ENCODE assay signal across 19 cellular contexts in genomic region chr19:6063576-6063961, GRCh38. TPM values are rescaled to one million over a fixed set of nuclear protein-coding genes. Genes with fewer than 3 reads are reported as not detected.
DNase-seq lines count a peak whose midpoint lies in the region; ATAC-seq lines count a peak whose summit lies in the region.
"Had no signal": no experiment of that assay in that cellular context is flagged by ENCODE, and none has a peak within 500 bp of the region (broad histone marks: within the 10 kb centered on the region; RNA-seq: fewer than 3 reads in every experiment).

No MANE protein-coding gene starts in this region.

- no peaks in the 10 kb centered on the region for H3K9me2 ChIP-seq in GM23248 (ENCODE audit: insufficient read depth)

- H3K27ac ChIP-seq in skeletal muscle tissue (ENCODE audit: low read depth, low read length) (peak overlapping the region; percentile 79), GM23248 (no peak overlapping the region)
- H3K27ac ChIP-seq: HL-60 had no signal

- no peak overlapping the region for H2AFZ ChIP-seq in GM23248
- H2AFZ ChIP-seq: GM23338 had no signal

- H3K27me3 Mint-ChIP-seq in activated T-helper 1 cell treated with anti-CD3 and anti-CD28 coated beads, Interleukin-12 subunit alpha, Interleukin-12 subunit beta, Interleukin-2, Interleukin-4 antibody, amounts not matched to agents 30 ng/mL and 10 ng/mL and 1 ng/mL, durations not matched to agents 14 hours and 24 hours and 36 hours (ENCODE audit: insufficient read depth): no peaks in the 10 kb centered on the region
- peaks cover 13% of the 10 kb centered on the region for H3K27me3 Mint-ChIP-seq in activated T-cell treated with anti-CD3 and anti-CD28 coated beads, Interleukin-2, amount 50 U/mL, for 4 hours (ENCODE audit: low read depth)

- DNase-seq in CD1c-positive myeloid dendritic cell (ENCODE audit: extremely low spot score): peak; percentile 10
- no peak for DNase-seq in activated T-helper 1 cell treated with anti-CD3 and anti-CD28 coated beads, Interleukin-12 subunit alpha, Interleukin-12 subunit beta, Interleukin-2, Interleukin-4 antibody, amounts not matched to agents 30 ng/mL and 10 ng/mL and 1 ng/mL, durations not matched to agents 14 hours and 24 hours and 36 hours (ENCODE audit: low spot score)
- peak; percentile 43 for DNase-seq in left lobe of liver (ENCODE audit: low spot score)
- DNase-seq in activated T-cell treated with anti-CD3 and anti-CD28 coated beads, Interleukin-2, amount 50 U/mL, for 4 hours: no peak
- no peak for DNase-seq in effector CD8-positive, alpha-beta T cell (lab: John Stamatoyannopoulos, UW)
- DNase-seq in GM23248: no peak
- DNase-seq: activated CD4-positive, alpha-beta T cell treated with anti-CD3 and anti-CD28 coated beads for 48 hours; activated naive CD4-positive, alpha-beta T cell treated with anti-CD3 and anti-CD28 coated beads for 36 hours; CD4-positive, alpha-beta T cell; DMS79; NCI-H1092; NCI-H2107; NCI-H526; OCI-M1; stimulated activated CD4-positive, alpha-beta T cell treated with anti-CD3 and anti-CD28 coated beads, Interleukin-4, amount 100 ng/mL, for 4 hours had no signal

- H3K4me3 ChIP-seq in skeletal muscle tissue (ENCODE audit: low read length in 3 of 3): no peak overlapping the region
- H3K4me3 ChIP-seq in GM23248: no peak overlapping the region
- H3K4me3 ChIP-seq: GM23338 had no signal

- 65 to 87% methylated on average over 6 of the region's 7 CpGs for WGBS in GM23248 (ENCODE audit: low coverage in 1 of 2, low lambda C conversion rate in 2 of 2, missing lambda C conversion rate in 2 of 2), 2 experiments

- peaks cover 1% of the 10 kb centered on the region for H3K36me3 Mint-ChIP-seq in activated T-helper 1 cell treated with anti-CD3 and anti-CD28 coated beads, Interleukin-12 subunit alpha, Interleukin-12 subunit beta, Interleukin-2, Interleukin-4 antibody, amounts not matched to agents 30 ng/mL and 10 ng/mL and 1 ng/mL, durations not matched to agents 14 hours and 24 hours and 36 hours (ENCODE audit: low read depth)
- H3K36me3 Mint-ChIP-seq in activated T-cell treated with anti-CD3 and anti-CD28 coated beads, Interleukin-2, amount 50 U/mL, for 4 hours (ENCODE audit: insufficient read depth): no peaks in the 10 kb centered on the region

- ATAC-seq in left lobe of liver: no peak
- ATAC-seq in activated T-cell treated with anti-CD3 and anti-CD28 coated beads, Interleukin-2, amount 50 U/mL, for 4 hours: no peak
- ATAC-seq in HG02852 (IDR thresholded peaks at IDR 0.05; ENCODE audit: unreplicated experiment): no peak
- ATAC-seq: GM23338 had no signal

- peaks cover 0 to 14% (median 2%) of the 10 kb centered on the region in 3 donors for H3K27me3 ChIP-seq in skeletal muscle tissue (ENCODE audit: control insufficient read depth in 3 of 3, insufficient read depth in 3 of 3, low read length in 3 of 3)
- H3K27me3 ChIP-seq in GM23248 (replicated peaks; ENCODE audit: insufficient read depth): no peaks in the 10 kb centered on the region

- no peaks in the 10 kb centered on the region for H3K9me3 Mint-ChIP-seq in activated T-helper 1 cell treated with anti-CD3 and anti-CD28 coated beads, Interleukin-12 subunit alpha, Interleukin-12 subunit beta, Interleukin-2, Interleukin-4 antibody, amounts not matched to agents 30 ng/mL and 10 ng/mL and 1 ng/mL, durations not matched to agents 14 hours and 24 hours and 36 hours
- H3K9me3 Mint-ChIP-seq in activated T-cell treated with anti-CD3 and anti-CD28 coated beads, Interleukin-2, amount 50 U/mL, for 4 hours: no peaks in the 10 kb centered on the region
- H3K9me3 Mint-ChIP-seq: activated naive CD4-positive, alpha-beta T cell treated with anti-CD3 and anti-CD28 coated beads for 36 hours; CD4-positive, alpha-beta T cell; GM23338 had no signal

- H3K4me1 Mint-ChIP-seq in activated T-helper 1 cell treated with anti-CD3 and anti-CD28 coated beads, Interleukin-12 subunit alpha, Interleukin-12 subunit beta, Interleukin-2, Interleukin-4 antibody, amounts not matched to agents 30 ng/mL and 10 ng/mL and 1 ng/mL, durations not matched to agents 14 hours and 24 hours and 36 hours (ENCODE audit: low read depth): peaks cover 43% of the 10 kb centered on the region
- H3K4me1 Mint-ChIP-seq in activated T-cell treated with anti-CD3 and anti-CD28 coated beads, Interleukin-2, amount 50 U/mL, for 4 hours (ENCODE audit: low read depth): peaks cover 65% of the 10 kb centered on the region

- intact Hi-C loops in activated T-helper 1 cell treated with anti-CD3 and anti-CD28 coated beads, Interleukin-12 subunit alpha, Interleukin-12 subunit beta, Interleukin-2, Interleukin-4 antibody, amounts not matched to agents 30 ng/mL and 10 ng/mL and 1 ng/mL, durations not matched to agents 14 hours and 24 hours and 36 hours (cut with micrococcal nuclease): no loop called here

- H3K9ac ChIP-seq in skeletal muscle tissue (ENCODE audit: low read depth in 1 of 3, low read length in 3 of 3) (no peak overlapping the region), GM23248 (no peak overlapping the region)

- H3K79me2 ChIP-seq in GM23248 (ENCODE audit: insufficient read depth): peaks cover 10% of the 10 kb centered on the region; the same call in 1 of the 2 replicates

- H3K4me3 Mint-ChIP-seq in activated T-helper 1 cell treated with anti-CD3 and anti-CD28 coated beads, Interleukin-12 subunit alpha, Interleukin-12 subunit beta, Interleukin-2, Interleukin-4 antibody, amounts not matched to agents 30 ng/mL and 10 ng/mL and 1 ng/mL, durations not matched to agents 14 hours and 24 hours and 36 hours: no peak overlapping the region
- H3K4me3 Mint-ChIP-seq in activated T-cell treated with anti-CD3 and anti-CD28 coated beads, Interleukin-2, amount 50 U/mL, for 4 hours: no peak overlapping the region
- H3K4me3 Mint-ChIP-seq: activated naive CD4-positive, alpha-beta T cell treated with anti-CD3 and anti-CD28 coated beads for 36 hours; CD4-positive, alpha-beta T cell; GM23338 had no signal

- no peaks in the 10 kb centered on the region for H3K9me3 ChIP-seq in skeletal muscle tissue (ENCODE audit: control insufficient read depth in 3 of 3, low read length in 3 of 3)
- H3K9me3 ChIP-seq in GM23248 (ENCODE audit: low read depth): no peaks in the 10 kb centered on the region

- peak overlapping the region; percentile 31 for H3K27ac Mint-ChIP-seq in activated T-helper 1 cell treated with anti-CD3 and anti-CD28 coated beads, Interleukin-12 subunit alpha, Interleukin-12 subunit beta, Interleukin-2, Interleukin-4 antibody, amounts not matched to agents 30 ng/mL and 10 ng/mL and 1 ng/mL, durations not matched to agents 14 hours and 24 hours and 36 hours
- H3K27ac Mint-ChIP-seq: activated naive CD4-positive, alpha-beta T cell treated with anti-CD3 and anti-CD28 coated beads for 36 hours; CD4-positive, alpha-beta T cell; GM23338 had no signal

- H3F3A ChIP-seq in GM23248 (ENCODE audit: insufficient read depth): peaks cover 26% of the 10 kb centered on the region

- H3K4me1 ChIP-seq in skeletal muscle tissue (ENCODE audit: control insufficient read depth in 3 of 3, insufficient read depth in 3 of 3, low read length in 3 of 3) (peaks cover 39 to 58% (median 57%) of the 10 kb centered on the region in 3 donors), GM23248 (ENCODE audit: insufficient read depth) (peaks cover 46% of the 10 kb centered on the region)

- H3K4me2 ChIP-seq in GM23248 (ENCODE audit: unreplicated experiment): no peak overlapping the region
- H3K4me2 ChIP-seq: GM23338 had no signal

- in situ Hi-C loops in GM23248 (cut with MboI): no loop called here

- no peaks in the 10 kb centered on the region for H4K20me1 ChIP-seq in GM23248 (ENCODE audit: insufficient read depth)

- H3K36me3 ChIP-seq in skeletal muscle tissue (ENCODE audit: control insufficient read depth in 3 of 3, insufficient read depth in 3 of 3, low read length in 3 of 3): no peaks in the 10 kb centered on the region
- H3K36me3 ChIP-seq in GM23248 (ENCODE audit: low read depth): no peaks in the 10 kb centered on the region

RNA-seq across cellular contexts. Expression of gene RFX2, which starts 46.7 kb away (rescaled TPM):
- 9.2 and 10.2 TPM in 2 replicates for total RNA-seq in activated T-helper 1 cell treated with anti-CD3 and anti-CD28 coated beads, Interleukin-12 subunit alpha, Interleukin-12 subunit beta, Interleukin-2, Interleukin-4 antibody, amounts not matched to agents 30 ng/mL and 10 ng/mL and 1 ng/mL, durations not matched to agents 14 hours and 24 hours and 36 hours
- 2.3 TPM for total RNA-seq in left lobe of liver
- total RNA-seq in skeletal muscle tissue: 5.2 TPM
- 1 to 10 TPM; 4.0 to 5.1 (median 4.0) TPM for total RNA-seq in activated T-cell treated with anti-CD3 and anti-CD28 coated beads, Interleukin-2, amount 50 U/mL, for 4 hours
- total RNA-seq in GM23248 (2014; rRNA removed; shearing (Covaris generic)): 10.2 and 13.1 TPM in 2 replicates
- 11.3 and 11.7 TPM in 2 replicates for polyA plus RNA-seq in GM23248 (2016; fragmentation: Nextera tagmentation; extraction: Ambion mirVana)

Comparison
In these comparisons a context has a peak if more than half of its experiments do, and no peak if none do; other contexts are left out.
1. DNase-seq: peak in CD1c-positive myeloid dendritic cell (single experiment) and left lobe of liver (single experiment); none in activated T-helper 1 cell treated with anti-CD3 and anti-CD28 coated beads, Interleukin-12 subunit alpha, Interleukin-12 subunit beta, Interleukin-2, Interleukin-4 antibody, amounts not matched to agents 30 ng/mL and 10 ng/mL and 1 ng/mL, durations not matched to agents 14 hours and 24 hours and 36 hours (single experiment), activated T-cell treated with anti-CD3 and anti-CD28 coated beads, Interleukin-2, amount 50 U/mL, for 4 hours (single experiment), effector CD8-positive, alpha-beta T cell (single experiment) and GM23248 (single experiment).